ENCODE assay signal across 8 cellular contexts in the genomic region with DNA sequence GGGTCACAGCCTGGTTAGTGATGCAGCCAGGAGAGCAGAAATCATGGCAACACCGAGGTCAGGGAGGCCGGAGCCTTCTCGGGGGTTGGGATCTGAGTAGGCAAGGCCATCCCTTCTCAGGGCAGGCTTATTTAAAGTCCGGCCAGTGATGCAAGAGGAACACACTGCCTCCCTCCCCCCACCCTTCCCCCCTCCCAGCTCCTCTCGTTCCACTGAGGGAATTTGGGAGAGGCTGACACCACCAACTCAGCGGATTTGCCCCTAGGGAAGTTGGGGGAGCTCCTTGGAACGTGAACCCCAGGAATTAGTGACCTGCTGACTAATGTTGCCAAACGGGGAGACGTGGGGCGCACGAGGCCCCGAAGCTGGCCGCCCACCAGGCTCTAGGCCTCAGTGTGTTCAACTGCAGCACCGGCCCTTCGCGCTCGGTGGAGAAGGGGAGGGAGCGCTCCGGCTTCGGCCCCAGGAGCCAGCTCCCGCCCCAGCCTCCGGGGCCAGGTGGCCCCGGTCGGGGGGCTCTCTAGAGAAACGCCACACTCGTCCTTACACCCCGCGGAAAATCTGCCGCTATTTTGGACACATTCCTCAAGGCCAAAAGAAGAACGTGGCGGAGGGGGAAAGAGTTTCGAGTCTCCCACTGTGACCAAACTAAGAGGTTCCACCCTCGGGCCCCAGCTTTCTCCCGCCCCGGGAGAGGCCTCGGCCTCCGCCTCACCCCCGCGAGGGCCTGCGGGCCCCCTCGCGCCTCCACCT. TPM values are rescaled to one million over a fixed set of nuclear protein-coding genes. Genes with fewer than 3 reads are reported as not detected.
DNase-seq lines count a peak whose midpoint lies in the region; ATAC-seq and TF ChIP-seq lines count a peak whose summit lies in the region.

No MANE protein-coding gene starts in this region.

- H3K9ac ChIP-seq in endocrine pancreas (ENCODE audit: control insufficient read depth, insufficient read depth, low read length) (peak overlapping the region; percentile 92), mesenchymal stem cell (ENCODE audit: low read length) (peak overlapping the region; percentile 99)

- intact Hi-C loops in testis (cut with DNase I; ENCODE audit: low total_unique reads) = loop anchor here (5.0 kb wide), 1 partner anchor 47 kb away; no protein-coding TSS in a partner anchor

- H2AK5ac ChIP-seq in mesenchymal stem cell (ENCODE audit: low read length, severe bottlenecking) = no peak overlapping the region

- no peak for TF ChIP-seq POLR2A in testis (IDR thresholded peaks at IDR 0.05)

- peaks cover 16% of the 10 kb centered on the region for H3K4me1 ChIP-seq in endocrine pancreas (ENCODE audit: control insufficient read depth, insufficient read depth, low read length)
- H3K4me1 ChIP-seq in mesenchymal stem cell (ENCODE audit: control insufficient read depth, insufficient read depth, low read depth, low read length) = peaks cover 27% of the 10 kb centered on the region
- peaks cover 45% of the 10 kb centered on the region for H3K4me1 ChIP-seq in testis

- H2BK12ac ChIP-seq in mesenchymal stem cell (ENCODE audit: low read length in 2 of 2) = peak overlapping the region in 1 of 2 experiments; percentile 25

- ATAC-seq in GM18861 (IDR thresholded peaks at IDR 0.05; ENCODE audit: unreplicated experiment) (peak; percentile 22), HG03460 (IDR thresholded peaks at IDR 0.05; ENCODE audit: unreplicated experiment) (peak; percentile 8), HG03565 (IDR thresholded peaks at IDR 0.05; ENCODE audit: unreplicated experiment) (no peak)

- peaks cover 9% of the 10 kb centered on the region for H3K36me3 ChIP-seq in WERI-Rb-1
- no peaks in the 10 kb centered on the region for H3K36me3 ChIP-seq in endocrine pancreas (ENCODE audit: control insufficient read depth, insufficient read depth, low read length)
- peaks cover 2 to 14% of the 10 kb centered on the region in 2 experiments for H3K36me3 ChIP-seq in mesenchymal stem cell (ENCODE audit: control insufficient read depth in 1 of 2, insufficient read depth in 2 of 2, low read depth in 1 of 2, low read length in 2 of 2)
- no peaks in the 10 kb centered on the region for H3K36me3 ChIP-seq in testis (ENCODE audit: low read depth, missing control alignments)

- peak overlapping the region in 1 of 2 experiments; percentile 78 for H3K14ac ChIP-seq in mesenchymal stem cell (ENCODE audit: low read length in 2 of 2)

- peak overlapping the region; percentile 96 for H4K91ac ChIP-seq in mesenchymal stem cell (ENCODE audit: low read length)

- TF ChIP-seq CTCF in AG09309 (IDR thresholded peaks at IDR 0.05; ENCODE audit: control insufficient read depth, insufficient read depth, low read depth, low read length, missing control alignments) (no peak), WERI-Rb-1 (IDR thresholded peaks at IDR 0.05; ENCODE audit: low read depth, low read length) (no peak), testis (IDR thresholded peaks at IDR 0.05) (no peak)

- no peaks in the 10 kb centered on the region for H3K27me3 ChIP-seq in WERI-Rb-1 (ENCODE audit: insufficient read depth, low read depth, severe bottlenecking)
- H3K27me3 ChIP-seq in endocrine pancreas (ENCODE audit: control insufficient read depth, insufficient read depth, low read length) = no peaks in the 10 kb centered on the region
- no peaks in the 10 kb centered on the region for H3K27me3 ChIP-seq in mesenchymal stem cell (ENCODE audit: control insufficient read depth in 1 of 2, insufficient read depth in 1 of 2, low read length in 2 of 2)
- no peaks in the 10 kb centered on the region for H3K27me3 ChIP-seq in testis

- H3K23ac ChIP-seq in mesenchymal stem cell (ENCODE audit: low read length in 2 of 2) = peak overlapping the region in 1 of 2 experiments; percentile 40

- peak overlapping the region; percentile 93 for H3K4me3 ChIP-seq in AG09309 (ENCODE audit: control insufficient read depth, low read depth, low read length)
- H3K4me3 ChIP-seq in WERI-Rb-1 (ENCODE audit: low read depth, low read length) = peak overlapping the region; percentile 99
- H3K4me3 ChIP-seq in endocrine pancreas (ENCODE audit: control insufficient read depth, insufficient read depth, low read length) = peak overlapping the region; percentile 63
- peak overlapping the region; percentile 93 to 95 for H3K4me3 ChIP-seq in mesenchymal stem cell (ENCODE audit: insufficient read depth in 1 of 2, low read depth in 1 of 2, low read length in 2 of 2)
- H3K4me3 ChIP-seq in testis = peak overlapping the region; percentile 96 to 99

- H3K18ac ChIP-seq in mesenchymal stem cell (ENCODE audit: low read depth in 1 of 2, low read length in 2 of 2) = peak overlapping the region; percentile 99 to 100

- DNase-seq in AG09309 (ENCODE audit: low read depth) = no peak
- DNase-seq in WERI-Rb-1 = no peak
- peak; percentile 90 for DNase-seq in mesenchymal stem cell
- DNase-seq in testis = peak; percentile 85

- peak overlapping the region; percentile 26 for H2BK15ac ChIP-seq in mesenchymal stem cell (ENCODE audit: low read depth, poor library complexity, severe bottlenecking)

- H3K4me2 ChIP-seq in mesenchymal stem cell (ENCODE audit: low read length, poor library complexity, severe bottlenecking) = peak overlapping the region; percentile 75

- H3K9me3 ChIP-seq in WERI-Rb-1 (ENCODE audit: severe bottlenecking) (no peaks in the 10 kb centered on the region), endocrine pancreas (ENCODE audit: control insufficient read depth, low read length) (no peaks in the 10 kb centered on the region), mesenchymal stem cell (ENCODE audit: control insufficient read depth, low read length) (no peaks in the 10 kb centered on the region), testis (no peaks in the 10 kb centered on the region)

- peak overlapping the region; percentile 100 for H2BK120ac ChIP-seq in mesenchymal stem cell (ENCODE audit: low read depth, low read length)

- WGBS in mesenchymal stem cell = under 1% methylated on average over 37 of the region's 42 CpGs
- 0 to 3% methylated on average over 14 to 34 of the region's 42 CpGs for WGBS in testis, 2 donors

- peak overlapping the region; percentile 98 for H3K27ac ChIP-seq in WERI-Rb-1
- peak overlapping the region; percentile 83 for H3K27ac ChIP-seq in mesenchymal stem cell (ENCODE audit: low read length, poor library complexity, severe bottlenecking)
- H3K27ac ChIP-seq in testis = peak overlapping the region; percentile 99 to 100

- H2AFZ ChIP-seq in mesenchymal stem cell (ENCODE audit: low read depth, low read length) = no peak overlapping the region

- peak overlapping the region; percentile 98 for H2BK5ac ChIP-seq in mesenchymal stem cell (ENCODE audit: low read depth, low read length, poor library complexity, severe bottlenecking)

- H4K8ac ChIP-seq in mesenchymal stem cell (ENCODE audit: low read length) = peak overlapping the region; percentile 12

- no peaks in the 10 kb centered on the region for H3K79me1 ChIP-seq in mesenchymal stem cell (replicated peaks; ENCODE audit: low read length, poor library complexity, severe bottlenecking)

- H3K4ac ChIP-seq in mesenchymal stem cell (ENCODE audit: low read depth in 1 of 2, low read length in 2 of 2) = peak overlapping the region; percentile 73 to 99

RNA-seq across cellular contexts. Expression of gene CTDSP2, which starts 1.6 kb away (rescaled TPM):
- polyA plus RNA-seq in mesenchymal stem cell (2013, experiment 1 of 2) = 136 TPM
- 129 TPM for polyA plus RNA-seq in mesenchymal stem cell (2013, experiment 2 of 2)
- 100 to 1,000 TPM; 103 to 140 TPM for total RNA-seq in testis
- polyA plus RNA-seq in testis (ENCODE audit: insufficient read depth, low read depth, low replicate concordance) = 123 TPM

RNA-seq across cellular contexts. Expression of gene AVIL, which starts 26.4 kb away (rescaled TPM):
- 1.6 TPM for polyA plus RNA-seq in mesenchymal stem cell (2013, experiment 1 of 2)
- 1.8 TPM for polyA plus RNA-seq in mesenchymal stem cell (2013, experiment 2 of 2)
- 1 to 10 TPM; 3.1 to 4.4 TPM for total RNA-seq in testis
- polyA plus RNA-seq in testis (ENCODE audit: insufficient read depth, low read depth, low replicate concordance) = 6.0 TPM

Comparison
In these comparisons a context has a peak if more than half of its experiments do, and no peak if none do; other contexts are left out.
1. DNase-seq: peak in mesenchymal stem cell (single experiment) and testis (single experiment); none in AG09309 (single experiment) and WERI-Rb-1 (single experiment).
2. Peak in every context shown above with its lines, with median percentiles within 50 percentile points of each other: H3K4me3 ChIP-seq and H3K27ac ChIP-seq.